In the genomic region with DNA sequence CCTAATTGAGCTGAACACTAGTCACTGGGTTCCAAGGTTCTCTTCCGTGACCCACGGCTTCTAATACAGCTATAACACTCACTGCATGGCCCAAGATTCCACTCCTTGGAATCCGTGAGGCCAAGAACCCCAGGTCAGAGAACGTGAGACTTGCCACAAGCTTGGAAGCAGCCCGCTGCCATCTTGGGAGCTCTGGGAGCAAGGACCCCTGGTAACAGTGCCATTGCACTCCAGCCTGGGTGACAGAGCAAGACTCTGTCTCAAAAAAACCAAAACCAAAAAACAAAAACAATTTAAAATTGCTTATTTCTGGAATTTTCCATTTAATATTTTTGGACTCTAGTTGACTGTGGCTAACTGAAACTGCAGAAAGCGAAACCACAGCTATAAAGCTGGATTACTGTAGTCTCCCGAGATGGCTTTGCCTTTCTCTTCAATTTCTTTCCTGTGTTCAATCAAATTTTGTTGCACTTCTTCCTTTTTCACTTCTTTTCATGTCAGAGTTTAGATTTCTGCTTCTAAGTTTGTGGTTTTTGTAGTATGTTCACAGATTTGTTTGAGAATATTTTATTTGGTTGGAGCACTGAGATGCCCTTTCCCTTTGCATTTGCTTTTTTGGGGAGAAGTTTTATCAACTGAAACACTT, we compare ENCODE assay signal across 10 cellular contexts. TPM values are rescaled to one million over a fixed set of nuclear protein-coding genes. Genes with fewer than 3 reads are reported as not detected.
A peak's percentile ranks its signal among the peaks of the same experiment; 100 is the strongest.
DNase-seq lines count a peak whose midpoint lies in the region; ATAC-seq and TF ChIP-seq lines count a peak whose summit lies in the region.
"Had no signal": no experiment of that assay in that cellular context is flagged by ENCODE, and none has a peak within 500 bp of the region (broad histone marks: within the 10 kb centered on the region; RNA-seq: fewer than 3 reads in every experiment).

No MANE protein-coding gene starts in this region.

- no peaks in the 10 kb centered on the region for H3K4me1 Mint-ChIP-seq in MCF 10A (ENCODE audit: insufficient read depth, unreplicated experiment)

- H3K9me3 ChIP-seq in breast epithelium (peaks cover 0 to 20% of the 10 kb centered on the region in 2 donors), OCI-LY7 (ENCODE audit: low read length) (peaks cover 8% of the 10 kb centered on the region; the same call in 1 of the 2 replicates), mononuclear cell (ENCODE audit: low read depth, low read length) (no peaks in the 10 kb centered on the region), upper lobe of right lung (no peaks in the 10 kb centered on the region), neuronal stem cell (replicated peaks in 1 of 2; ENCODE audit: control insufficient read depth in 2 of 2, insufficient read depth in 1 of 2, low read depth in 1 of 2, low read length in 2 of 2) (peaks cover 0 to 4% of the 10 kb centered on the region in 2 donors)

- H2AFZ ChIP-seq in OCI-LY7 (ENCODE audit: low read length) (peak overlapping the region; percentile 21; the same call in 1 of the 2 replicates), neuronal stem cell (ENCODE audit: low read length) (no peak overlapping the region)

- H3K23ac ChIP-seq in neuronal stem cell (ENCODE audit: low read depth, low read length, poor library complexity), result no peak overlapping the region

- H3K18ac ChIP-seq in neuronal stem cell (ENCODE audit: low read length), result no peak overlapping the region

- H3K4me2 ChIP-seq in OCI-LY7 (ENCODE audit: low read length), result peak overlapping the region; percentile 80
- no peak overlapping the region for H3K4me2 ChIP-seq in neuronal stem cell (ENCODE audit: insufficient read depth, low read length, poor library complexity, severe bottlenecking)

- no peaks in the 10 kb centered on the region for H3K9me3 Mint-ChIP-seq in MCF 10A (ENCODE audit: unreplicated experiment)
- H3K9me3 Mint-ChIP-seq: activated naive CD8-positive, alpha-beta T cell treated with anti-CD3 and anti-CD28 coated beads, Interleukin-2, amount 50 U/mL, for 24 hours had no signal

- no peak overlapping the region for H2BK120ac ChIP-seq in neuronal stem cell (ENCODE audit: low read depth, low read length)

- H3K79me1 ChIP-seq in neuronal stem cell (ENCODE audit: low read depth, low read length), result peaks cover under 1% of the 10 kb centered on the region

- ATAC-seq in upper lobe of right lung (no peak), GM18870 (IDR thresholded peaks at IDR 0.05; ENCODE audit: unreplicated experiment) (no peak)

- no peak overlapping the region for H2BK12ac ChIP-seq in neuronal stem cell (ENCODE audit: low read length)

- CTCF ChIA-PET in MCF 10A (lab: Yijun Ruan, JAX), result no interaction called here
- CTCF ChIA-PET in OCI-LY7 (lab: Charles Lee; ENCODE audit: unreplicated experiment), result no interaction called here

- WGBS in neuronal stem cell (ENCODE audit: extremely low coverage in 2 of 2, insufficient read length in 2 of 2, insufficient replicate concordance in 1 of 2), 2 donors, result no CpG with 5 or more reads among the region's 7 CpGs

- POLR2A ChIA-PET in MCF 10A (lab: Yijun Ruan, JAX) (interaction anchor here (0.9 kb wide), 1 partner anchor 44 kb away, joined by 3 read pairs; no protein-coding TSS in a partner anchor), OCI-LY7 (lab: Charles Lee) (interaction anchor here (0.6 to 5.5 kb wide), 10 partner anchors 11 to 379 kb away, joined by 3 to 38 read pairs (median 4); partner anchors contain the start of gene DDHD1)

- H3K36me3 ChIP-seq in breast epithelium, result no peaks in the 10 kb centered on the region
- H3K36me3 ChIP-seq in OCI-LY7 (ENCODE audit: insufficient read depth, low read length), result peaks cover 11% of the 10 kb centered on the region
- no peaks in the 10 kb centered on the region for H3K36me3 ChIP-seq in upper lobe of right lung
- H3K36me3 ChIP-seq in neuronal stem cell (replicated peaks in 1 of 2; ENCODE audit: control insufficient read depth in 2 of 2, insufficient read depth in 2 of 2, low read length in 2 of 2), result peaks cover 0 to 3% of the 10 kb centered on the region in 2 donors

- H3K14ac ChIP-seq in neuronal stem cell (ENCODE audit: low read length), result no peak overlapping the region

- H3K4me3 ChIP-seq in breast epithelium (peak overlapping the region; percentile 28 to 34 (median 31)), OCI-LY7 (ENCODE audit: low read depth, low read length, poor library complexity, severe bottlenecking) (peak overlapping the region; percentile 53), mononuclear cell (ENCODE audit: low read length) (peak overlapping the region; percentile 48), upper lobe of right lung (peak overlapping the region; percentile 32), neuronal stem cell (ENCODE audit: low read length in 2 of 2) (no peak overlapping the region)

- no peak overlapping the region for H4K8ac ChIP-seq in neuronal stem cell (ENCODE audit: low read depth, low read length)

- H3K9me2 ChIP-seq in OCI-LY7 (ENCODE audit: insufficient read depth, low read length), result no peaks in the 10 kb centered on the region

- H3K27me3 Mint-ChIP-seq in MCF 10A (ENCODE audit: insufficient read depth, unreplicated experiment), result no peaks in the 10 kb centered on the region
- H3K27me3 Mint-ChIP-seq: activated naive CD8-positive, alpha-beta T cell treated with anti-CD3 and anti-CD28 coated beads, Interleukin-2, amount 50 U/mL, for 24 hours had no signal

- TF ChIP-seq CTCF in breast epithelium (IDR thresholded peaks at IDR 0.05), result no peak
- TF ChIP-seq CTCF in MCF 10A (IDR thresholded peaks at IDR 0.05; ENCODE audit: unreplicated experiment), result no peak
- TF ChIP-seq CTCF in OCI-LY7 (conservative IDR thresholded peaks at IDR 0.05; ENCODE audit: low read length), result no peak
- TF ChIP-seq CTCF in upper lobe of right lung (IDR thresholded peaks at IDR 0.05), result no peak

- BruUV-seq in MCF 10A (replicated peaks; lab: Mats Ljungman, UMichigan), result no TSS peak
- no TSS peak for BruUV-seq in OCI-LY7 (replicated peaks; lab: Mats Ljungman, UMichigan)

- intact Hi-C loops in breast epithelium (cut with DNase I; ENCODE audit: low total_unique reads), result no loop called here
- intact Hi-C loops in MCF 10A (cut with micrococcal nuclease), result no loop called here
- intact Hi-C loops in OCI-LY7 (cut with micrococcal nuclease; ENCODE audit: unreplicated experiment), result no loop called here
- intact Hi-C loops in upper lobe of right lung (cut with DNase I), result no loop called here

- H2BK15ac ChIP-seq in neuronal stem cell (ENCODE audit: low read length), result no peak overlapping the region

- H3K79me2 ChIP-seq in OCI-LY7 (ENCODE audit: insufficient read depth, low read depth, low read length), result peaks cover 68% of the 10 kb centered on the region; the same call in 1 of the 2 replicates

- H3K27ac ChIP-seq in breast epithelium (no peak overlapping the region), OCI-LY7 (ENCODE audit: low read depth, low read length, poor library complexity, severe bottlenecking) (peak overlapping the region; percentile 69), upper lobe of right lung (peak overlapping the region; percentile 49), neuronal stem cell (replicated peaks; ENCODE audit: low read length) (no peak overlapping the region)

- TF ChIP-seq POLR2A in breast epithelium (IDR thresholded peaks at IDR 0.05), result no peak

- DNase-seq in breast epithelium (ENCODE audit: low spot score in 2 of 2) (no peak), MCF 10A (ENCODE audit: unreplicated experiment) (no peak), OCI-LY7 (ENCODE audit: low spot score) (peak; percentile 34), upper lobe of right lung (no peak), neuronal stem cell (ENCODE audit: low spot score) (no peak)
- DNase-seq in activated CD8-positive, alpha-beta memory T cell treated with anti-CD3 and anti-CD28 coated beads, Interleukin-2, amount 50 U/mL, for 4 hours, result no peak
- DNase-seq: NCI-H526 had no signal

- H4K20me1 ChIP-seq in OCI-LY7 (ENCODE audit: insufficient read depth, low read length), result no peaks in the 10 kb centered on the region

- H2BK5ac ChIP-seq in neuronal stem cell (ENCODE audit: low read length), result no peak overlapping the region

- H4K91ac ChIP-seq in neuronal stem cell (ENCODE audit: low read depth, low read length, poor library complexity), result no peak overlapping the region

- H2AK5ac ChIP-seq in neuronal stem cell (ENCODE audit: low read depth, low read length), result no peak overlapping the region

- no peak overlapping the region for H3K9ac ChIP-seq in neuronal stem cell (ENCODE audit: low read depth, low read length, poor library complexity)

- H3K27ac Mint-ChIP-seq in MCF 10A (ENCODE audit: low read depth, unreplicated experiment), result no peak overlapping the region
- H3K27ac Mint-ChIP-seq: activated naive CD8-positive, alpha-beta T cell treated with anti-CD3 and anti-CD28 coated beads, Interleukin-2, amount 50 U/mL, for 24 hours had no signal

- H3K4me1 ChIP-seq in breast epithelium (no peaks in the 10 kb centered on the region), OCI-LY7 (ENCODE audit: insufficient read depth, low read length, poor library complexity, severe bottlenecking) (peaks cover 25% of the 10 kb centered on the region), mononuclear cell (ENCODE audit: insufficient read depth, low read length) (peaks cover 25% of the 10 kb centered on the region), upper lobe of right lung (no peaks in the 10 kb centered on the region), neuronal stem cell (ENCODE audit: control insufficient read depth in 2 of 2, insufficient read depth in 1 of 2, low read depth in 1 of 2, low read length in 2 of 2) (peaks cover 0 to 2% of the 10 kb centered on the region in 2 donors)

- no peaks in the 10 kb centered on the region for H3K36me3 Mint-ChIP-seq in MCF 10A (ENCODE audit: insufficient read depth, unreplicated experiment)

- no peaks in the 10 kb centered on the region for H3K27me3 ChIP-seq in breast epithelium
- no peaks in the 10 kb centered on the region for H3K27me3 ChIP-seq in mononuclear cell (ENCODE audit: insufficient read depth, low read length)
- no peaks in the 10 kb centered on the region for H3K27me3 ChIP-seq in upper lobe of right lung
- H3K27me3 ChIP-seq in neuronal stem cell (ENCODE audit: control insufficient read depth in 3 of 3, insufficient read depth in 3 of 3, low read depth in 1 of 3, low read length in 3 of 3), result no peaks in the 10 kb centered on the region

- no peak overlapping the region for H3K4me3 Mint-ChIP-seq in MCF 10A (ENCODE audit: unreplicated experiment)
- H3K4me3 Mint-ChIP-seq: activated naive CD8-positive, alpha-beta T cell treated with anti-CD3 and anti-CD28 coated beads, Interleukin-2, amount 50 U/mL, for 24 hours had no signal

- no peak overlapping the region for H3K4ac ChIP-seq in neuronal stem cell (ENCODE audit: low read length)

RNA-seq across cellular contexts. Expression of gene DDHD1, which starts 44.7 kb away (rescaled TPM):
- total RNA-seq in breast epithelium (10 to 100 TPM; 25.2 to 32.9 (median 26.7) TPM), MCF 10A (2022) (16.3 and 18.3 TPM in 2 replicates), OCI-LY7 (2022) (43.3 and 45.2 TPM in 2 replicates), mononuclear cell (89.9 TPM), upper lobe of right lung (25.3 TPM)
- 26.7 and 28.7 TPM in 2 replicates for total RNA-seq in OCI-LY7 (2014; rRNA removed; shearing (Covaris generic))
- polyA plus RNA-seq in neuronal stem cell (2013, experiment 1 of 2), result 5.4 TPM
- 6.0 TPM for polyA plus RNA-seq in neuronal stem cell (2013, experiment 2 of 2)

Comparison
In these comparisons a context has a peak if more than half of its experiments do, and no peak if none do; other contexts are left out.
1. H3K27ac ChIP-seq: peak in OCI-LY7 (single experiment) and upper lobe of right lung (single experiment); none in breast epithelium (0 of 2) and neuronal stem cell (single experiment).
2. H3K4me3 ChIP-seq: peak in breast epithelium (3 of 3), OCI-LY7 (single experiment), mononuclear cell (single experiment) and upper lobe of right lung (single experiment); none in neuronal stem cell (0 of 2).